In the genomic region with DNA sequence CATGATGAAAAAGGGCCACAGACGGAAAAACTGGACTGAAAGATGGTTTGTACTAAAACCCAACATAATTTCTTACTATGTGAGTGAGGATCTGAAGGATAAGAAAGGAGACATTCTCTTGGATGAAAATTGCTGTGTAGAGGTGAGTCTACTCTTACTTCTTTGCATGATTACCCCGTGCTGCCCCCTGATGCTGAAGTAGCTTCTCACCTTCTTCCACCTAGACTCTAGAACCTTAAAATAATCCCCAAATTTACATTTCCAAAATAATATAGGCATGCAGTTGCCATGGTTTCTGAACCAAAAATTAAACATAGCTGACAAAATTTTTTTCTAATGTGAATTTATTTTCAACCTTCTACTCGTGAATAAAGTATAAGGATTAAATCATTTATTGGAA, we compare ENCODE assay signal across 22 cellular contexts.
"Had no signal": no experiment of that assay in that cellular context is flagged by ENCODE, and none has a peak within 500 bp of the region (broad histone marks: within the 10 kb centered on the region; RNA-seq: fewer than 3 reads in every experiment).

No MANE protein-coding gene starts in this region.

- ATAC-seq: effector memory CD8-positive, alpha-beta T cell; foreskin keratinocyte; left cardiac atrium; lower lobe of right lung; naive thymus-derived CD4-positive, alpha-beta T cell; sciatic nerve had no signal

- H3K79me2 ChIP-seq: parathyroid adenoma had no signal

- H3K4me2 ChIP-seq: hepatocyte had no signal

- H3K4me1 ChIP-seq: lower lobe of right lung, parathyroid adenoma had no signal

- H3K9ac ChIP-seq: parathyroid adenoma had no signal

- H3K9me3 Mint-ChIP-seq: dendritic cell treated with granulocyte-macrophage colony-stimulating factor and Interleukin-4, amounts not matched to agents 40 ng/mL and 50 ng/mL, for 4 days; effector memory CD8-positive, alpha-beta T cell; naive thymus-derived CD4-positive, alpha-beta T cell; nephron progenitor cell had no signal

- H3K27me3 Mint-ChIP-seq: dendritic cell treated with granulocyte-macrophage colony-stimulating factor and Interleukin-4, amounts not matched to agents 40 ng/mL and 50 ng/mL, for 4 days; effector memory CD8-positive, alpha-beta T cell; naive thymus-derived CD4-positive, alpha-beta T cell had no signal

- H3K9me3 ChIP-seq: left ventricle myocardium inferior, lower lobe of right lung, spleen, stomach, thoracic aorta had no signal

- H3K4me3 Mint-ChIP-seq: dendritic cell treated with granulocyte-macrophage colony-stimulating factor and Interleukin-4, amounts not matched to agents 40 ng/mL and 50 ng/mL, for 4 days; effector memory CD8-positive, alpha-beta T cell; naive thymus-derived CD4-positive, alpha-beta T cell; nephron progenitor cell had no signal

- H3K27me3 ChIP-seq: foreskin keratinocyte, hepatocyte, spleen, stomach had no signal

- H3K27ac Mint-ChIP-seq: dendritic cell treated with granulocyte-macrophage colony-stimulating factor and Interleukin-4, amounts not matched to agents 40 ng/mL and 50 ng/mL, for 4 days; effector memory CD8-positive, alpha-beta T cell; naive thymus-derived CD4-positive, alpha-beta T cell; nephron progenitor cell had no signal

- DNase-seq: effector memory CD8-positive, alpha-beta T cell; foreskin keratinocyte; kidney; left cardiac atrium; left ventricle myocardium inferior; lower lobe of right lung; mesendoderm; naive thymus-derived CD4-positive, alpha-beta T cell; nephron progenitor cell; spleen; stimulated activated CD4-positive, alpha-beta T cell treated with anti-CD3 and anti-CD28 coated beads, Interleukin-15, amount 100 ng/mL, for 24 hours; stimulated activated CD4-positive, alpha-beta T cell treated with anti-CD3 and anti-CD28 coated beads, Interleukin-1b, Interleukin-23, amount 100 ng/mL, for 48 hours; stimulated activated CD4-positive, alpha-beta T cell treated with anti-CD3 and anti-CD28 coated beads, Interleukin-4, amount 100 ng/mL, for 24 hours; stimulated activated naive CD4-positive, alpha-beta T cell; stomach; substantia nigra; trophoblast cell had no signal

- H3K27ac ChIP-seq: foreskin keratinocyte, hepatocyte, left ventricle myocardium inferior, lower lobe of right lung, parathyroid adenoma, stomach, thoracic aorta had no signal

- H3K4me1 Mint-ChIP-seq: nephron progenitor cell had no signal

- H2AFZ ChIP-seq: hepatocyte, parathyroid adenoma had no signal

- H3K4me3 ChIP-seq: hepatocyte, left ventricle myocardium inferior, lower lobe of right lung, spleen, stomach, thoracic aorta had no signal
